Comparison of ENCODE assay signal across 11 cellular contexts in genomic region chr5:171961117-171961516, GRCh38. TPM values are rescaled to one million over a fixed set of nuclear protein-coding genes. Genes with fewer than 3 reads are reported as not detected.
DNase-seq lines count a peak whose midpoint lies in the region; ATAC-seq and TF ChIP-seq lines count a peak whose summit lies in the region.
"Had no signal": no experiment of that assay in that cellular context is flagged by ENCODE, and none has a peak within 500 bp of the region (broad histone marks: within the 10 kb centered on the region; RNA-seq: fewer than 3 reads in every experiment).

No MANE protein-coding gene starts in this region.

- TF ChIP-seq CTCF in upper lobe of right lung (IDR thresholded peaks at IDR 0.05) = no peak

- no peaks in the 10 kb centered on the region for H3K36me3 ChIP-seq in upper lobe of right lung

- no peak overlapping the region for H3K27ac ChIP-seq in upper lobe of right lung

- peaks cover 0 to 1% of the 10 kb centered on the region in 2 donors for H3K9me3 Mint-ChIP-seq in effector memory CD8-positive, alpha-beta T cell
- H3K9me3 Mint-ChIP-seq: dendritic cell treated with granulocyte-macrophage colony-stimulating factor and Interleukin-4, amounts not matched to agents 40 ng/mL and 50 ng/mL, for 4 days had no signal

- no peak for DNase-seq in Right ventricle myocardium inferior (ENCODE audit: missing footprints)
- DNase-seq in cardiac septum (ENCODE audit: low spot score) = no peak
- peak; percentile 17 for DNase-seq in activated naive CD8-positive, alpha-beta T cell treated with anti-CD3 and anti-CD28 coated beads, Interleukin-2, amount 50 U/mL, for 16 hours (ENCODE audit: low read depth, low spot score)
- no peak for DNase-seq in upper lobe of right lung
- DNase-seq in effector memory CD8-positive, alpha-beta T cell = no peak
- no peak for DNase-seq in COLO668 (lab: John Stamatoyannopoulos, UW; ENCODE audit: unreplicated experiment)
- no peak for DNase-seq in OCI-M2 (lab: John Stamatoyannopoulos, UW; ENCODE audit: unreplicated experiment)
- DNase-seq: MM.1S had no signal

- no peak overlapping the region for H3K4me3 Mint-ChIP-seq in effector memory CD8-positive, alpha-beta T cell
- H3K4me3 Mint-ChIP-seq: dendritic cell treated with granulocyte-macrophage colony-stimulating factor and Interleukin-4, amounts not matched to agents 40 ng/mL and 50 ng/mL, for 4 days had no signal

- intact Hi-C loops in Right ventricle myocardium inferior (cut with DNase I) (no loop called here), cardiac septum (cut with DNase I) (loop anchor here (5.0 kb wide), 1 partner anchor 41 kb away; no protein-coding TSS in a partner anchor), upper lobe of right lung (cut with DNase I) (no loop called here)

- peaks cover 49% of the 10 kb centered on the region for H3K4me1 ChIP-seq in upper lobe of right lung

- peak overlapping the region in 1 of 2 donors; percentile 84 for H3K27ac Mint-ChIP-seq in effector memory CD8-positive, alpha-beta T cell
- H3K27ac Mint-ChIP-seq: dendritic cell treated with granulocyte-macrophage colony-stimulating factor and Interleukin-4, amounts not matched to agents 40 ng/mL and 50 ng/mL, for 4 days had no signal

- peak; percentile 82 for ATAC-seq in Right ventricle myocardium inferior
- ATAC-seq in HG03159 (IDR thresholded peaks at IDR 0.05; ENCODE audit: unreplicated experiment) = peak; percentile 75
- peak; percentile 89 for ATAC-seq in upper lobe of right lung
- no peak for ATAC-seq in effector memory CD8-positive, alpha-beta T cell (replicated peaks)

- no peak overlapping the region for H3K4me3 ChIP-seq in upper lobe of right lung
- H3K4me3 ChIP-seq: BLaER1 treated with 17β-estradiol and CSF1 and Interleukin-3, amounts not matched to agents 10 nM and 100 nM had no signal

- peaks cover 36 to 73% of the 10 kb centered on the region in 2 donors for H3K4me1 Mint-ChIP-seq in effector memory CD8-positive, alpha-beta T cell (ENCODE audit: low read depth in 2 of 2)

- no peaks in the 10 kb centered on the region for H3K27me3 ChIP-seq in upper lobe of right lung
- H3K27me3 ChIP-seq: BLaER1 treated with 17β-estradiol and CSF1 and Interleukin-3, amounts not matched to agents 10 nM and 100 nM had no signal

- H3K9me3 ChIP-seq in upper lobe of right lung = no peaks in the 10 kb centered on the region

- peaks cover 12% of the 10 kb centered on the region for H3K36me3 Mint-ChIP-seq in effector memory CD8-positive, alpha-beta T cell (ENCODE audit: insufficient read depth)

- H3K27me3 Mint-ChIP-seq in effector memory CD8-positive, alpha-beta T cell = no peaks in the 10 kb centered on the region
- H3K27me3 Mint-ChIP-seq: dendritic cell treated with granulocyte-macrophage colony-stimulating factor and Interleukin-4, amounts not matched to agents 40 ng/mL and 50 ng/mL, for 4 days had no signal

RNA-seq across cellular contexts. Expression of gene FBXW11, which starts 45.3 kb away (rescaled TPM):
- 63.0 TPM for total RNA-seq in Right ventricle myocardium inferior
- 94.4 TPM for total RNA-seq in cardiac septum
- 61.8 TPM for total RNA-seq in upper lobe of right lung
